Comparison of ENCODE assay signal across 8 cellular contexts in genomic region chr1:193614817-193615216, GRCh38.
DNase-seq lines count a peak whose midpoint lies in the region; ATAC-seq and TF ChIP-seq lines count a peak whose summit lies in the region.

No MANE protein-coding gene starts in this region.

- TF ChIP-seq CTCF in GM12865 (IDR thresholded peaks at IDR 0.05; ENCODE audit: insufficient read depth, low read depth, low read length, missing control alignments) (no peak), foreskin fibroblast (IDR thresholded peaks at IDR 0.05; ENCODE audit: low read depth, low read length) (no peak)

- H3K4me3 ChIP-seq in GM12865 (ENCODE audit: low read depth, low read length) (no peak overlapping the region), foreskin fibroblast (ENCODE audit: low read depth in 1 of 2, low read length in 2 of 2) (no peak overlapping the region)

- ATAC-seq in GM21526 (IDR thresholded peaks at IDR 0.05; ENCODE audit: low FRiP score, unreplicated experiment): peak; percentile 71
- no peak for ATAC-seq in HG03025 (IDR thresholded peaks at IDR 0.05; ENCODE audit: low FRiP score, unreplicated experiment)
- ATAC-seq in GM19395 (IDR thresholded peaks at IDR 0.05; ENCODE audit: unreplicated experiment): no peak

- DNase-seq in GM12865 (ENCODE audit: low read depth) (peak; percentile 42), M059J (ENCODE audit: low read depth) (peak; percentile 71), foreskin fibroblast (peak; percentile 7 to 20), NCI-H526 treated with DMSO at 0.1 percent for 48 hours (lab: John Stamatoyannopoulos, UW) (no peak), NOMO-1 treated with dmso at 0.1 percent for 144 hours (lab: John Stamatoyannopoulos, UW; ENCODE audit: unreplicated experiment) (no peak)

Comparison
In these comparisons a context has a peak if more than half of its experiments do, and no peak if none do; other contexts are left out.
1. DNase-seq: peak in GM12865 (single experiment), M059J (single experiment) and foreskin fibroblast (2 of 2); none in NCI-H526 treated with DMSO at 0.1 percent for 48 hours (single experiment) and NOMO-1 treated with dmso at 0.1 percent for 144 hours (single experiment).